ENCODE assay signal across 1 cellular context in genomic region chr17:76599699-76600460, GRCh38.
TF ChIP-seq lines count a peak whose summit lies in the region.

No MANE protein-coding gene starts in this region.

TF ChIP-seq in HCT116, 20 proteins besides CTCF, POLR2A, EP300 and RAD21 (continued from another document):
- TF ChIP-seq ZBTB33 (IDR thresholded peaks at IDR 0.05; ENCODE audit: extremely low read depth, insufficient replicate concordance, low read length): no peak
- no peak for TF ChIP-seq EZH2 (IDR thresholded peaks at IDR 0.05)
- no peak for TF ChIP-seq CBX3 (IDR thresholded peaks at IDR 0.05; ENCODE audit: low read depth)
- TF ChIP-seq JUND (IDR thresholded peaks at IDR 0.05): no peak
- no peak for TF ChIP-seq CEBPB (IDR thresholded peaks at IDR 0.05; ENCODE audit: low read depth)
- no peak for TF ChIP-seq SIN3A (IDR thresholded peaks at IDR 0.05; ENCODE audit: low read depth)
- no peak for TF ChIP-seq EZH2phosphoT487 (IDR thresholded peaks at IDR 0.05; ENCODE audit: borderline replicate concordance)
- no peak for TF ChIP-seq MAX (IDR thresholded peaks at IDR 0.05)
- no peak for TF ChIP-seq ELF1 (IDR thresholded peaks at IDR 0.05; ENCODE audit: borderline replicate concordance, low read depth)
- no peak for TF ChIP-seq REST (IDR thresholded peaks at IDR 0.05; ENCODE audit: low read depth)
- TF ChIP-seq SP1 (IDR thresholded peaks at IDR 0.05; ENCODE audit: low read depth): no peak
- no peak for TF ChIP-seq EGR1 (IDR thresholded peaks at IDR 0.05; ENCODE audit: low read depth)
- no peak for TF ChIP-seq SRF (IDR thresholded peaks at IDR 0.05; ENCODE audit: low read depth)
- no peak for TF ChIP-seq FOSL1 (IDR thresholded peaks at IDR 0.05; ENCODE audit: low read depth)
- no peak for TF ChIP-seq POLR2AphosphoS5 (IDR thresholded peaks at IDR 0.05; ENCODE audit: low read depth, low read length)
- TF ChIP-seq TCF7L2 (IDR thresholded peaks at IDR 0.05; ENCODE audit: borderline replicate concordance, extremely low read depth, insufficient read depth, insufficient read length): no peak
- no peak for TF ChIP-seq ZNF274 (IDR thresholded peaks at IDR 0.05; ENCODE audit: low read depth, low read length)
- TF ChIP-seq ZFX (IDR thresholded peaks at IDR 0.05): no peak
TF ChIP-seq in HCT116: peak in this region for 0.
